18 cellular contexts compared by ENCODE assay signal in genomic region chr11:126423154-126423553, GRCh38.
DNase-seq lines count a peak whose midpoint lies in the region; ATAC-seq, FAIRE-seq and TF ChIP-seq lines count a peak whose summit lies in the region.
"Had no signal": no experiment of that assay in that cellular context is flagged by ENCODE, and none has a peak within 500 bp of the region (broad histone marks: within the 10 kb centered on the region; RNA-seq: fewer than 3 reads in every experiment).

No MANE protein-coding gene starts in this region.

- peak overlapping the region; percentile 86 for H3K27ac ChIP-seq in colonic mucosa
- H3K27ac ChIP-seq in psoas muscle = no peak overlapping the region
- H3K27ac ChIP-seq: C4-2B had no signal

- intact Hi-C loops in colonic mucosa (cut with DNase I) (no loop called here), psoas muscle (cut with DNase I) (no loop called here)

- WGBS in psoas muscle, 3 donors = 49 to 62% (median 50%) methylated on average over 2 of the region's 2 CpGs

- DNase-seq in COLO829 (ENCODE audit: low spot score) (peak; percentile 42), colonic mucosa (peak; percentile 70), psoas muscle (peak in 1 of 2 donors; percentile 23), D721Med (ENCODE audit: insufficient read length, low spot score) (no peak), NCI-H526 (lab: John Stamatoyannopoulos, UW) (no peak), kidney tubule cell (ENCODE audit: low spot score) (no peak)
- DNase-seq in Jurkat, Clone E6-1 (ENCODE audit: low read depth, low spot score) = peak; percentile 18
- DNase-seq: DMS79 treated with DMSO at 0.1 percent for 48 hours, H9, NCI-H1092 treated with DMSO at 0.1 percent for 48 hours, NCI-H146, NCI-H2081, NCI-H2171 treated with DMSO at 0.1 percent for 48 hours, NCI-H774, SHP77 treated with DMSO at 0.1 percent for 48 hours had no signal

- ATAC-seq in psoas muscle = peak; percentile 56 to 70 (median 64)
- ATAC-seq: SK-N-SH treated with all-trans-retinoic acid at 6 μM for 48 hours had no signal

- H3K4me1 ChIP-seq in colonic mucosa (peaks cover 31% of the 10 kb centered on the region), psoas muscle (no peaks in the 10 kb centered on the region)

- FAIRE-seq in D721Med (lab: Jason Lieb, UNC) = no peak
- FAIRE-seq: G401.6 had no signal

- H3K27me3 ChIP-seq in colonic mucosa (no peaks in the 10 kb centered on the region), psoas muscle (ENCODE audit: insufficient read depth in 3 of 3, low read length in 2 of 3) (no peaks in the 10 kb centered on the region)

- peak overlapping the region in 1 of 2 donors; percentile 21 for H3K9ac ChIP-seq in colonic mucosa (ENCODE audit: low read depth in 2 of 2, low read length in 2 of 2)

- TF ChIP-seq CTCF in colonic mucosa (IDR thresholded peaks at IDR 0.05) (no peak), psoas muscle (IDR thresholded peaks at IDR 0.05) (no peak), D721Med (IDR thresholded peaks at IDR 0.05; ENCODE audit: insufficient read depth, missing control alignments) (no peak)

- no peaks in the 10 kb centered on the region for H3K9me3 ChIP-seq in colonic mucosa
- H3K9me3 ChIP-seq in psoas muscle = no peaks in the 10 kb centered on the region

- H3K36me3 ChIP-seq in colonic mucosa (no peaks in the 10 kb centered on the region), psoas muscle (ENCODE audit: insufficient read depth in 1 of 2, low read depth in 1 of 2) (no peaks in the 10 kb centered on the region)

- no peak overlapping the region for H3K4me3 ChIP-seq in Jurkat, Clone E6-1 (ENCODE audit: low read length)
- H3K4me3 ChIP-seq in colonic mucosa (no peak overlapping the region), psoas muscle (no peak overlapping the region)

Comparison
In these comparisons a context has a peak if more than half of its experiments do, and no peak if none do; other contexts are left out.
1. DNase-seq: peak in COLO829 (single experiment), Jurkat, Clone E6-1 (single experiment) and colonic mucosa (single experiment); none in D721Med (single experiment), NCI-H526 (0 of 2) and kidney tubule cell (single experiment).